Comparison of ENCODE assay signal across 9 cellular contexts in genomic region chr4:139167774-139168444, GRCh38. TPM values are rescaled to one million over a fixed set of nuclear protein-coding genes. Genes with fewer than 3 reads are reported as not detected.
DNase-seq lines count a peak whose midpoint lies in the region; ATAC-seq and TF ChIP-seq lines count a peak whose summit lies in the region.
"Had no signal": no experiment of that assay in that cellular context is flagged by ENCODE, and none has a peak within 500 bp of the region (broad histone marks: within the 10 kb centered on the region; RNA-seq: fewer than 3 reads in every experiment).

No MANE protein-coding gene starts in this region.

- ATAC-seq in omental fat pad (ENCODE audit: low FRiP score) (peak; percentile 89), GM19463 (IDR thresholded peaks at IDR 0.05; ENCODE audit: unreplicated experiment) (no peak), GM19035 (IDR thresholded peaks at IDR 0.05; ENCODE audit: unreplicated experiment) (no peak)

- H3K27ac ChIP-seq in epithelial cell of prostate, result peak overlapping the region; percentile 91

- DNase-seq in NCI-H1694 treated with DMSO at 0.1 percent for 48 hours (lab: John Stamatoyannopoulos, UW), result peak; percentile 20
- no peak for DNase-seq in NCI-H1694 (lab: John Stamatoyannopoulos, UW)
- peak; percentile 94 for DNase-seq in OCI-M1 (lab: John Stamatoyannopoulos, UW)
- DNase-seq in epithelial cell of prostate (ENCODE audit: low read depth, low spot score), result peak; percentile 88
- no peak for DNase-seq in omental fat pad (ENCODE audit: low spot score)
- no peak for DNase-seq in activated effector memory CD4-positive, alpha-beta T cell treated with Interleukin-2 at 50 U/mL for 16 hours
- DNase-seq: CD4-positive, CD25-positive, alpha-beta regulatory T cell had no signal

- no peak for TF ChIP-seq CTCF in omental fat pad (IDR thresholded peaks at IDR 0.05)

RNA-seq across cellular contexts. Expression of gene ELF2, which starts 9.1 kb away (rescaled TPM):
- total RNA-seq in omental fat pad, result 10 to 100 TPM; 39.0 to 89.5 (median 48.7) TPM

Comparison
In these comparisons a context has a peak if more than half of its experiments do, and no peak if none do; other contexts are left out.
1. DNase-seq: peak in NCI-H1694 treated with DMSO at 0.1 percent for 48 hours (single experiment), OCI-M1 (single experiment) and epithelial cell of prostate (single experiment); none in NCI-H1694 (single experiment), omental fat pad (single experiment) and activated effector memory CD4-positive, alpha-beta T cell treated with Interleukin-2 at 50 U/mL for 16 hours (single experiment).